Comparison of ENCODE assay signal across 3 cellular contexts in the genomic region with DNA sequence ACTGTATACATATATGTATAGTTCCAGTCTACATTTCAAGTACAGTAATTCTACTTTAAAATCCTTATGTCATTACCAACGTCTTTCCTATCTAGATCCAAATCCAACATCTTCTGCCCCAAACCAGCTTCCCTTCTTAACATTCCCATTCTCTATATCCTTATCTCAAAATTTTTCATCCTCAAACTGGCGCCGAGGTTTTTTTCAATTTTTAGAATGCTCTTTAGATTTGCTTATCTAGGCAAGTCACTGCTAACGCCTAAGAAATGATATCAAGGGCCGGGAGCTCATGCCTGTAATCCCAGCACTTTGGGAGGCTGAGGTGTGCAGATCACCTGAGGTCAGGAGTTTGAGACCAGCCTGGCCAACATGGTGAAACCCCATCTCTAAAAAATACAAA.
TF ChIP-seq lines count a peak whose summit lies in the region.

No MANE protein-coding gene starts in this region.

TF ChIP-seq in GM23338, 12 proteins besides CTCF, POLR2A, EP300 and RAD21 (continued from another document and continues in another):
- TF ChIP-seq ZNF114 (CRISPR knock-in tag; IDR thresholded peaks at IDR 0.05) (no peak), EZH2 (IDR thresholded peaks at IDR 0.05; ENCODE audit: low read depth, unreplicated experiment) (no peak), ZNF331 (CRISPR knock-in tag; IDR thresholded peaks at IDR 0.05; ENCODE audit: low read depth) (no peak), JUNB (IDR thresholded peaks at IDR 0.05; ENCODE audit: unreplicated experiment) (no peak), STAT1 (IDR thresholded peaks at IDR 0.05; ENCODE audit: unreplicated experiment) (no peak), REST (IDR thresholded peaks at IDR 0.05; ENCODE audit: unreplicated experiment) (no peak), NANOG (IDR thresholded peaks at IDR 0.05; ENCODE audit: borderline replicate concordance) (no peak), CREB1 (CRISPR knock-in tag; IDR thresholded peaks at IDR 0.05; ENCODE audit: low read depth) (no peak), EZH2phosphoT487 (IDR thresholded peaks at IDR 0.05; ENCODE audit: unreplicated experiment) (no peak)

TF ChIP-seq in WTC11, 78 proteins besides CTCF, POLR2A, EP300 and RAD21 (continued from another document and continues in another):
- TF ChIP-seq ATF2 (CRISPR knock-in tag; IDR thresholded peaks at IDR 0.05; ENCODE audit: borderline replicate concordance, low read depth) (no peak), ESRRA (CRISPR knock-in tag; IDR thresholded peaks at IDR 0.05; ENCODE audit: borderline replicate concordance) (no peak), IRF2 (CRISPR knock-in tag; IDR thresholded peaks at IDR 0.05; ENCODE audit: borderline replicate concordance, low read depth) (no peak), ZNF281 (CRISPR knock-in tag; IDR thresholded peaks at IDR 0.05) (no peak), TCF7 (CRISPR knock-in tag; IDR thresholded peaks at IDR 0.05; ENCODE audit: low read depth) (no peak), ZNF423 (CRISPR knock-in tag; IDR thresholded peaks at IDR 0.05) (no peak), ZNF396 (CRISPR knock-in tag; IDR thresholded peaks at IDR 0.05; ENCODE audit: borderline replicate concordance) (no peak), ZNF416 (CRISPR knock-in tag; IDR thresholded peaks at IDR 0.05) (no peak), CREB1 (CRISPR knock-in tag; IDR thresholded peaks at IDR 0.05) (no peak), OVOL2 (CRISPR knock-in tag; IDR thresholded peaks at IDR 0.05; ENCODE audit: borderline replicate concordance) (no peak), NR3C1 (CRISPR knock-in tag; conservative IDR thresholded peaks at IDR 0.05; ENCODE audit: low read depth) (no peak), ETV6 (CRISPR knock-in tag; IDR thresholded peaks at IDR 0.05) (no peak), SMAD3 (CRISPR knock-in tag; IDR thresholded peaks at IDR 0.05; ENCODE audit: borderline replicate concordance) (no peak)
- TF ChIP-seq, protein P1, sequence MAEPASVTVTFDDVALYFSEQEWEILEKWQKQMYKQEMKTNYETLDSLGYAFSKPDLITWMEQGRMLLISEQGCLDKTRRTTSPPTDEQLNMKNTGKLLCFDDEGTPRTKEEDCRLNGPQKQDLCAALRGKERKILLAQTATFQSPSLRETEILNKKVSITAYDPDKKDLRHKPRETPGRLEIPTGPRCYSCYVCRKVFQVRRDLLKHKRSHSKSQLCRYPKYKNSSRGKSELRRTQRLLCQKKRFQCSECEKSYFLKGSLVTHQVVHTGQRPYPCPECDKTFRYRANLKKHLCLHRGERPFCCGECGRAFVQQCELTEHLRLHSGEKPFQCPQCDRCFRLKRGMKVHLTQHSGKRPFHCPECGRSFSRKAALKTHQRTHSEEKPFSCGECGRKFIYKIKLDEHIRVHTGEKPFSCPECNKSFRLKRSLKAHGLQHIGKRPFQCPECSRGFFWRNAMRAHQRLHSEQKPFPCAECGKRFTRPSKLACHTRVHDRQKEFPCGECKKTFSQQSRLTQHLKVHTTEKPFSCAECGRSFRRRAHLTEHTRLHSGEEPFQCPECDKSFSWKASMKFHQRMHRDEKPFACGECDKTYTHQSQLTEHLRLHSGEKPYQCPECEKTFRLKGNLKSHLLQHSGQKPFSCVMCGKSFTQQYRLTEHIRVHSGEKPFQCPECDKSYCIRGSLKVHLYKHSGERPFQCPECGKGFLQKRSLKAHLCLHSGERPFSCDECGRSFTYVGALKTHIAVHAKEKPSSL (CRISPR knock-in tag; conservative IDR thresholded peaks at IDR 0.05) = no peak
- TF ChIP-seq, protein P2, sequence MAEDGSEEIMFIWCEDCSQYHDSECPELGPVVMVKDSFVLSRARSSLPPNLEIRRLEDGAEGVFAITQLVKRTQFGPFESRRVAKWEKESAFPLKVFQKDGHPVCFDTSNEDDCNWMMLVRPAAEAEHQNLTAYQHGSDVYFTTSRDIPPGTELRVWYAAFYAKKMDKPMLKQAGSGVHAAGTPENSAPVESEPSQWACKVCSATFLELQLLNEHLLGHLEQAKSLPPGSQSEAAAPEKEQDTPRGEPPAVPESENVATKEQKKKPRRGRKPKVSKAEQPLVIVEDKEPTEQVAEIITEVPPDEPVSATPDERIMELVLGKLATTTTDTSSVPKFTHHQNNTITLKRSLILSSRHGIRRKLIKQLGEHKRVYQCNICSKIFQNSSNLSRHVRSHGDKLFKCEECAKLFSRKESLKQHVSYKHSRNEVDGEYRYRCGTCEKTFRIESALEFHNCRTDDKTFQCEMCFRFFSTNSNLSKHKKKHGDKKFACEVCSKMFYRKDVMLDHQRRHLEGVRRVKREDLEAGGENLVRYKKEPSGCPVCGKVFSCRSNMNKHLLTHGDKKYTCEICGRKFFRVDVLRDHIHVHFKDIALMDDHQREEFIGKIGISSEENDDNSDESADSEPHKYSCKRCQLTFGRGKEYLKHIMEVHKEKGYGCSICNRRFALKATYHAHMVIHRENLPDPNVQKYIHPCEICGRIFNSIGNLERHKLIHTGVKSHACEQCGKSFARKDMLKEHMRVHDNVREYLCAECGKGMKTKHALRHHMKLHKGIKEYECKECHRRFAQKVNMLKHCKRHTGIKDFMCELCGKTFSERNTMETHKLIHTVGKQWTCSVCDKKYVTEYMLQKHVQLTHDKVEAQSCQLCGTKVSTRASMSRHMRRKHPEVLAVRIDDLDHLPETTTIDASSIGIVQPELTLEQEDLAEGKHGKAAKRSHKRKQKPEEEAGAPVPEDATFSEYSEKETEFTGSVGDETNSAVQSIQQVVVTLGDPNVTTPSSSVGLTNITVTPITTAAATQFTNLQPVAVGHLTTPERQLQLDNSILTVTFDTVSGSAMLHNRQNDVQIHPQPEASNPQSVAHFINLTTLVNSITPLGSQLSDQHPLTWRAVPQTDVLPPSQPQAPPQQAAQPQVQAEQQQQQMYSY (CRISPR knock-in tag; IDR thresholded peaks at IDR 0.05) = no peak

TF ChIP-seq in SK-N-SH treated with all-trans-retinoic acid at 6 μM for 48 hours, 23 proteins besides CTCF, POLR2A, EP300 and RAD21 (continued from another document):
- TF ChIP-seq ISL1 (CRISPR knock-in tag; IDR thresholded peaks at IDR 0.05) (no peak), ZFP30 (CRISPR knock-in tag; IDR thresholded peaks at IDR 0.05) (no peak), PATZ1 (CRISPR knock-in tag; IDR thresholded peaks at IDR 0.05; ENCODE audit: borderline replicate concordance) (no peak), RARB (CRISPR knock-in tag; IDR thresholded peaks at IDR 0.05) (no peak), ARNTL (CRISPR knock-in tag; IDR thresholded peaks at IDR 0.05; ENCODE audit: borderline replicate concordance, low read depth) (no peak), ZC3H10 (CRISPR knock-in tag; IDR thresholded peaks at IDR 0.05) (no peak), TCF4 (CRISPR knock-in tag; IDR thresholded peaks at IDR 0.05; ENCODE audit: borderline replicate concordance) (no peak), OSR1 (CRISPR knock-in tag; IDR thresholded peaks at IDR 0.05) (no peak), ZFP3 (CRISPR knock-in tag; IDR thresholded peaks at IDR 0.05) (no peak), TOX (CRISPR knock-in tag; IDR thresholded peaks at IDR 0.05; ENCODE audit: borderline replicate concordance) (no peak), ZNF70 (CRISPR knock-in tag; IDR thresholded peaks at IDR 0.05) (no peak)
- TF ChIP-seq, protein P3, sequence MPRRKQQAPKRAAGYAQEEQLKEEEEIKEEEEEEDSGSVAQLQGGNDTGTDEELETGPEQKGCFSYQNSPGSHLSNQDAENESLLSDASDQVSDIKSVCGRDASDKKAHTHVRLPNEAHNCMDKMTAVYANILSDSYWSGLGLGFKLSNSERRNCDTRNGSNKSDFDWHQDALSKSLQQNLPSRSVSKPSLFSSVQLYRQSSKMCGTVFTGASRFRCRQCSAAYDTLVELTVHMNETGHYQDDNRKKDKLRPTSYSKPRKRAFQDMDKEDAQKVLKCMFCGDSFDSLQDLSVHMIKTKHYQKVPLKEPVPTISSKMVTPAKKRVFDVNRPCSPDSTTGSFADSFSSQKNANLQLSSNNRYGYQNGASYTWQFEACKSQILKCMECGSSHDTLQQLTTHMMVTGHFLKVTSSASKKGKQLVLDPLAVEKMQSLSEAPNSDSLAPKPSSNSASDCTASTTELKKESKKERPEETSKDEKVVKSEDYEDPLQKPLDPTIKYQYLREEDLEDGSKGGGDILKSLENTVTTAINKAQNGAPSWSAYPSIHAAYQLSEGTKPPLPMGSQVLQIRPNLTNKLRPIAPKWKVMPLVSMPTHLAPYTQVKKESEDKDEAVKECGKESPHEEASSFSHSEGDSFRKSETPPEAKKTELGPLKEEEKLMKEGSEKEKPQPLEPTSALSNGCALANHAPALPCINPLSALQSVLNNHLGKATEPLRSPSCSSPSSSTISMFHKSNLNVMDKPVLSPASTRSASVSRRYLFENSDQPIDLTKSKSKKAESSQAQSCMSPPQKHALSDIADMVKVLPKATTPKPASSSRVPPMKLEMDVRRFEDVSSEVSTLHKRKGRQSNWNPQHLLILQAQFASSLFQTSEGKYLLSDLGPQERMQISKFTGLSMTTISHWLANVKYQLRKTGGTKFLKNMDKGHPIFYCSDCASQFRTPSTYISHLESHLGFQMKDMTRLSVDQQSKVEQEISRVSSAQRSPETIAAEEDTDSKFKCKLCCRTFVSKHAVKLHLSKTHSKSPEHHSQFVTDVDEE (CRISPR knock-in tag; IDR thresholded peaks at IDR 0.05) = no peak
- TF ChIP-seq, protein P4, sequence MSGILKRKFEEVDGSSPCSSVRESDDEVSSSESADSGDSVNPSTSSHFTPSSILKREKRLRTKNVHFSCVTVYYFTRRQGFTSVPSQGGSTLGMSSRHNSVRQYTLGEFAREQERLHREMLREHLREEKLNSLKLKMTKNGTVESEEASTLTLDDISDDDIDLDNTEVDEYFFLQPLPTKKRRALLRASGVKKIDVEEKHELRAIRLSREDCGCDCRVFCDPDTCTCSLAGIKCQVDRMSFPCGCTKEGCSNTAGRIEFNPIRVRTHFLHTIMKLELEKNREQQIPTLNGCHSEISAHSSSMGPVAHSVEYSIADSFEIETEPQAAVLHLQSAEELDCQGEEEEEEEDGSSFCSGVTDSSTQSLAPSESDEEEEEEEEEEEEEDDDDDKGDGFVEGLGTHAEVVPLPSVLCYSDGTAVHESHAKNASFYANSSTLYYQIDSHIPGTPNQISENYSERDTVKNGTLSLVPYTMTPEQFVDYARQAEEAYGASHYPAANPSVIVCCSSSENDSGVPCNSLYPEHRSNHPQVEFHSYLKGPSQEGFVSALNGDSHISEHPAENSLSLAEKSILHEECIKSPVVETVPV (CRISPR knock-in tag; IDR thresholded peaks at IDR 0.05) = no peak
- TF ChIP-seq, protein P5, sequence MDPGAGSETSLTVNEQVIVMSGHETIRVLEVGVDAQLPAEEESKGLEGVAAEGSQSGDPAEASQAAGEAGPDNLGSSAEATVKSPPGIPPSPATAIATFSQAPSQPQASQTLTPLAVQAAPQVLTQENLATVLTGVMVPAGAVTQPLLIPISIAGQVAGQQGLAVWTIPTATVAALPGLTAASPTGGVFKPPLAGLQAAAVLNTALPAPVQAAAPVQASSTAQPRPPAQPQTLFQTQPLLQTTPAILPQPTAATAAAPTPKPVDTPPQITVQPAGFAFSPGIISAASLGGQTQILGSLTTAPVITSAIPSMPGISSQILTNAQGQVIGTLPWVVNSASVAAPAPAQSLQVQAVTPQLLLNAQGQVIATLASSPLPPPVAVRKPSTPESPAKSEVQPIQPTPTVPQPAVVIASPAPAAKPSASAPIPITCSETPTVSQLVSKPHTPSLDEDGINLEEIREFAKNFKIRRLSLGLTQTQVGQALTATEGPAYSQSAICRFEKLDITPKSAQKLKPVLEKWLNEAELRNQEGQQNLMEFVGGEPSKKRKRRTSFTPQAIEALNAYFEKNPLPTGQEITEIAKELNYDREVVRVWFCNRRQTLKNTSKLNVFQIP (CRISPR knock-in tag; IDR thresholded peaks at IDR 0.05; ENCODE audit: borderline replicate concordance, low read depth) = no peak
